ENCODE assay signal across 16 cellular contexts in genomic region chr5:157356576-157356975, GRCh38.
"Had no signal": no experiment of that assay in that cellular context is flagged by ENCODE, and none has a peak within 500 bp of the region (broad histone marks: within the 10 kb centered on the region; RNA-seq: fewer than 3 reads in every experiment).

No MANE protein-coding gene starts in this region.

- H3K27me3 Mint-ChIP-seq: type B pancreatic cell had no signal

- ATAC-seq: activated naive CD4-positive, alpha-beta T cell treated with anti-CD3 and anti-CD28 coated beads, Interleukin-2, amount 50 U/mL, for 72 hours; body of pancreas; left ventricle myocardium superior; right lobe of liver had no signal

- H3K27ac Mint-ChIP-seq: type B pancreatic cell had no signal

- H3K4me3 Mint-ChIP-seq: type B pancreatic cell had no signal

- DNase-seq: activated CD4-positive, alpha-beta T cell treated with anti-CD3 and anti-CD28 coated beads, Interleukin-2, amount 50 U/mL, for 4 hours; body of pancreas; foreskin melanocyte; kidney glomerular epithelial cell; left ventricle myocardium superior; ovary; right lobe of liver; SJCRH30; small intestine; stimulated activated CD4-positive, alpha-beta T cell treated with anti-CD3 and anti-CD28 coated beads, Interleukin-15, amount 100 ng/mL, for 24 hours; stimulated activated CD4-positive, alpha-beta T cell treated with anti-CD3 and anti-CD28 coated beads, Interleukin-4, amount 100 ng/mL, for 1 hour; stomach; T1000; testis had no signal

- H3K9me3 Mint-ChIP-seq: activated naive CD4-positive, alpha-beta T cell treated with anti-CD3 and anti-CD28 coated beads, Interleukin-2, amount 50 U/mL, for 72 hours; type B pancreatic cell had no signal
